In the genomic region with DNA sequence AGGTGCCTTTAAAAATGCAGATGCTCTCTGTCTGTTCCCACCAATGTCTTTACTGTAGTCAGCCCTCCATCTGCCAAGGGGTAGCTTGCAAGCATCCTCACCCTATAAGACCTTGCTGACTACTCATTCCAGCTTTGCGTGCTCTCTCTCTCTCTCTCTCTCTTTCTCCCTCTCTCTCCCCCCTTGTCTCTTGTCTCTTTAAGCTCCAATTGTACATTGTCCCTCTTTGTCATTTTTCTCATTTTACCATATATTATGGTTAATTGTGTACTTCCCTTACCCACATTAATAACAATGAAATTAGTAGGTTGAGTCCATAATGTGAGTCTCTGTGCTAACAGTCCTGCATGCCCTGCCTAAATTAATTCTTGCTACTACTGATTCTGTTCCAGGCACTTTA, we compare ENCODE assay signal across 28 cellular contexts.
"Had no signal": no experiment of that assay in that cellular context is flagged by ENCODE, and none has a peak within 500 bp of the region (broad histone marks: within the 10 kb centered on the region; RNA-seq: fewer than 3 reads in every experiment).

No MANE protein-coding gene starts in this region.

- H3K27me3 ChIP-seq: testis, thyroid gland, tibial artery, tibial nerve, transverse colon, upper lobe of left lung, upper lobe of right lung, uterus, vagina had no signal

- H3K36me3 ChIP-seq: stomach, suprapubic skin, thoracic aorta, thyroid gland, tibial artery, tibial nerve, transverse colon, upper lobe of left lung, upper lobe of right lung, uterus, vagina had no signal

- H3K27me3 Mint-ChIP-seq: stimulated activated memory B cell treated with anti-CD40 and anti-IgM and Interleukin-4, amounts not matched to agents 10 μg/mL and 1 μg/mL and 100 μg/mL, for 72 hours; stimulated activated naive B cell treated with anti-CD40 and anti-IgM and Interleukin-4, amounts not matched to agents 10 μg/mL and 1 μg/mL and 100 μg/mL, for 72 hours; stimulated activated naive CD8-positive, alpha-beta T cell treated with anti-CD3 and anti-CD28 coated beads, Interleukin-15, amount 100 ng/mL, for 72 hours; stimulated activated naive CD8-positive, alpha-beta T cell treated with anti-CD3 and anti-CD28 coated beads, Interleukin-15, Interleukin-2, amounts not matched to agents 100 ng/mL and 50 ng/mL, for 24 hours had no signal

- H3K9me3 ChIP-seq: suprapubic skin, testis, thoracic aorta, thyroid gland, tibial artery, upper lobe of right lung, uterus, vagina had no signal

- DNase-seq: stimulated activated CD4-positive, alpha-beta T cell treated with anti-CD3 and anti-CD28 coated beads, Interleukin-2, amount 100 ng/mL, for 48 hours; stimulated activated CD4-positive, alpha-beta T cell treated with anti-CD3 and anti-CD28 coated beads, Interleukin-4, amount 100 ng/mL, for 1 hour; stimulated activated CD4-positive, alpha-beta T cell treated with anti-CD3 and anti-CD28 coated beads, Interleukin-4, amount 100 ng/mL, for 24 hours; stimulated activated CD4-positive, alpha-beta T cell treated with anti-CD3 and anti-CD28 coated beads, Interleukin-4, amount 100 ng/mL, for 4 hours; stimulated activated CD8-positive, alpha-beta memory T cell treated with anti-CD3 and anti-CD28 coated beads, Interleukin-4, amount 100 ng/mL, for 48 hours; stimulated activated naive B cell treated with anti-CD40 and anti-IgM and Interleukin-4, amounts not matched to agents 10 μg/mL and 1 μg/mL and 100 μg/mL, for 72 hours; stimulated activated naive CD4-positive, alpha-beta T cell; stimulated activated naive CD4-positive, alpha-beta T cell treated with Interleukin-2 at 50 U/mL for 16 hours; stimulated activated naive CD8-positive, alpha-beta T cell treated with anti-CD3 and anti-CD28 coated beads, Interleukin-15, amount 100 ng/mL, for 72 hours; stimulated activated naive CD8-positive, alpha-beta T cell treated with anti-CD3 and anti-CD28 coated beads, Interleukin-15, Interleukin-2, amounts not matched to agents 100 U/mL and 50 U/mL, for 24 hours; stomach; substantia nigra; testis; thyroid gland; tibial artery; transverse colon; trophoblast cell; upper lobe of left lung; upper lobe of right lung; uterus had no signal

- H3K27ac Mint-ChIP-seq: stimulated activated effector memory CD8-positive, alpha-beta T cell treated with anti-CD3 and anti-CD28 coated beads, Interleukin-12 subunit alpha, Interleukin-12 subunit beta, amount 100 ng/mL, for 72 hours; stimulated activated memory B cell treated with anti-CD40 and anti-IgM and Interleukin-4, amounts not matched to agents 10 μg/mL and 1 μg/mL and 100 μg/mL, for 72 hours; stimulated activated naive B cell treated with anti-CD40 and anti-IgM and Interleukin-4, amounts not matched to agents 10 μg/mL and 1 μg/mL and 100 μg/mL, for 72 hours; stimulated activated naive CD8-positive, alpha-beta T cell treated with anti-CD3 and anti-CD28 coated beads, Interleukin-15, amount 100 ng/mL, for 72 hours; stimulated activated naive CD8-positive, alpha-beta T cell treated with anti-CD3 and anti-CD28 coated beads, Interleukin-15, Interleukin-2, amounts not matched to agents 100 ng/mL and 50 ng/mL, for 24 hours; type B pancreatic cell had no signal

- H3K4me3 Mint-ChIP-seq: stimulated activated effector memory CD8-positive, alpha-beta T cell treated with anti-CD3 and anti-CD28 coated beads, Interleukin-12 subunit alpha, Interleukin-12 subunit beta, amount 100 ng/mL, for 72 hours; stimulated activated memory B cell treated with anti-CD40 and anti-IgM and Interleukin-4, amounts not matched to agents 10 μg/mL and 1 μg/mL and 100 μg/mL, for 72 hours; stimulated activated naive B cell treated with anti-CD40 and anti-IgM and Interleukin-4, amounts not matched to agents 10 μg/mL and 1 μg/mL and 100 μg/mL, for 72 hours; stimulated activated naive CD8-positive, alpha-beta T cell treated with anti-CD3 and anti-CD28 coated beads, Interleukin-15, amount 100 ng/mL, for 72 hours; stimulated activated naive CD8-positive, alpha-beta T cell treated with anti-CD3 and anti-CD28 coated beads, Interleukin-15, Interleukin-2, amounts not matched to agents 100 ng/mL and 50 ng/mL, for 24 hours; type B pancreatic cell had no signal

- ATAC-seq: stimulated activated effector memory CD8-positive, alpha-beta T cell treated with anti-CD3 and anti-CD28 coated beads, Interleukin-12 subunit alpha, Interleukin-12 subunit beta, amount 100 ng/mL, for 72 hours; stimulated activated memory B cell treated with anti-CD40 and anti-IgM and Interleukin-4, amounts not matched to agents 10 μg/mL and 1 μg/mL and 100 μg/mL, for 72 hours; stimulated activated naive B cell treated with anti-CD40 and anti-IgM and Interleukin-4, amounts not matched to agents 10 μg/mL and 1 μg/mL and 100 μg/mL, for 72 hours; stimulated activated naive CD8-positive, alpha-beta T cell treated with anti-CD3 and anti-CD28 coated beads, Interleukin-15, amount 100 ng/mL, for 72 hours; stimulated activated naive CD8-positive, alpha-beta T cell treated with anti-CD3 and anti-CD28 coated beads, Interleukin-15, Interleukin-2, amounts not matched to agents 100 U/mL and 50 U/mL, for 24 hours; upper lobe of right lung had no signal

- H3K27ac ChIP-seq: stomach, suprapubic skin, testis, thoracic aorta, thyroid gland, tibial artery, tibial nerve, transverse colon, upper lobe of left lung, upper lobe of right lung, uterus, vagina had no signal

- H3K36me3 Mint-ChIP-seq: stimulated activated effector memory CD8-positive, alpha-beta T cell treated with anti-CD3 and anti-CD28 coated beads, Interleukin-12 subunit alpha, Interleukin-12 subunit beta, amount 100 ng/mL, for 72 hours; stimulated activated memory B cell treated with anti-CD40 and anti-IgM and Interleukin-4, amounts not matched to agents 10 μg/mL and 1 μg/mL and 100 μg/mL, for 72 hours; stimulated activated naive B cell treated with anti-CD40 and anti-IgM and Interleukin-4, amounts not matched to agents 10 μg/mL and 1 μg/mL and 100 μg/mL, for 72 hours; type B pancreatic cell had no signal

- H3K4me1 ChIP-seq: stomach, suprapubic skin, testis, thyroid gland, tibial artery, tibial nerve, transverse colon, upper lobe of left lung, upper lobe of right lung, uterus, vagina had no signal

- H3K4me1 Mint-ChIP-seq: stimulated activated effector memory CD8-positive, alpha-beta T cell treated with anti-CD3 and anti-CD28 coated beads, Interleukin-12 subunit alpha, Interleukin-12 subunit beta, amount 100 ng/mL, for 72 hours; stimulated activated memory B cell treated with anti-CD40 and anti-IgM and Interleukin-4, amounts not matched to agents 10 μg/mL and 1 μg/mL and 100 μg/mL, for 72 hours; stimulated activated naive B cell treated with anti-CD40 and anti-IgM and Interleukin-4, amounts not matched to agents 10 μg/mL and 1 μg/mL and 100 μg/mL, for 72 hours; stimulated activated naive CD8-positive, alpha-beta T cell treated with anti-CD3 and anti-CD28 coated beads, Interleukin-15, amount 100 ng/mL, for 72 hours had no signal

- H3K4me3 ChIP-seq: stomach, suprapubic skin, testis, thoracic aorta, thyroid gland, tibial artery, tibial nerve, transverse colon, upper lobe of left lung, upper lobe of right lung, uterus, vagina had no signal
